20 cellular contexts compared by ENCODE assay signal in the genomic region with DNA sequence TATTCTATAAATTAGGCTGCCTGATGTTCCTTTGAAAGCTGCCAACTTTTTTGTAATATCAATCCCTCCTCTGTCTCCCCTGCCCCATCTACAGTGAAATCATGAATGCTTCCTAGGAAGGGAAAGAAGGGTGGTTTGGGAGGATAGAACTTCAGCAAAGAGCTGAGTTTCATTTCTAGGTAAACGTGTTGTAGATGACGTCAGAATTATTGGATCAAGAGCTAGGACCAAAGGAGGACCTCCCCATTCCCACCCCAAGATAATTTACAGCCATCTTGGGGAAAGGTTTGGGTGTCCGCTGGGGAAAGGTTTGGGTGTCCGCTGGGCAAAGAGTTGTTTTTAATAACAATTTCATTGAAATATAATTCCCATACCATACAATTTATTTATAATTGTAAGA. TPM values are rescaled to one million over a fixed set of nuclear protein-coding genes. Genes with fewer than 3 reads are reported as not detected.
DNase-seq lines count a peak whose midpoint lies in the region; ATAC-seq and TF ChIP-seq lines count a peak whose summit lies in the region.
"Had no signal": no experiment of that assay in that cellular context is flagged by ENCODE, and none has a peak within 500 bp of the region (broad histone marks: within the 10 kb centered on the region; RNA-seq: fewer than 3 reads in every experiment).

No MANE protein-coding gene starts in this region.

- no peak for TF ChIP-seq CTCF in osteocyte (IDR thresholded peaks at IDR 0.05)
- no peak for TF ChIP-seq CTCF in nephron progenitor cell (IDR thresholded peaks at IDR 0.05)

- no peak overlapping the region for H3K4me3 Mint-ChIP-seq in activated CD4-positive, alpha-beta T cell treated with anti-CD3 and anti-CD28 coated beads, Interleukin-2, amount 10 ng/mL, durations not matched to agents 24 days and 14 days
- no peak overlapping the region for H3K4me3 Mint-ChIP-seq in osteocyte (ENCODE audit: unreplicated experiment)
- H3K4me3 Mint-ChIP-seq in nephron progenitor cell, result no peak overlapping the region
- H3K4me3 Mint-ChIP-seq: B cell; CD8-positive, alpha-beta T cell; H9 had no signal

- intact Hi-C loops in activated CD4-positive, alpha-beta T cell treated with anti-CD3 and anti-CD28 coated beads, Interleukin-2, amount 10 ng/mL, durations not matched to agents 24 days and 14 days (cut with micrococcal nuclease), result no loop called here

- H3K36me3 Mint-ChIP-seq in activated CD4-positive, alpha-beta T cell treated with anti-CD3 and anti-CD28 coated beads, Interleukin-2, amount 10 ng/mL, durations not matched to agents 24 days and 14 days (ENCODE audit: low read depth), result no peaks in the 10 kb centered on the region
- H3K36me3 Mint-ChIP-seq in osteocyte (ENCODE audit: unreplicated experiment) (no peaks in the 10 kb centered on the region), nephron progenitor cell (ENCODE audit: low read depth) (no peaks in the 10 kb centered on the region)
- H3K36me3 Mint-ChIP-seq: CD4-positive, CD25-positive, alpha-beta regulatory T cell; CD8-positive, alpha-beta T cell had no signal

- ATAC-seq in SK-N-SH treated with all-trans-retinoic acid at 6 μM for 48 hours (no peak), HG02970 (IDR thresholded peaks at IDR 0.05; ENCODE audit: low FRiP score, unreplicated experiment) (no peak)
- ATAC-seq: CD8-positive, alpha-beta T cell; GM12878; HCT116 had no signal

- no peak overlapping the region for H3K27ac Mint-ChIP-seq in activated CD4-positive, alpha-beta T cell treated with anti-CD3 and anti-CD28 coated beads, Interleukin-2, amount 10 ng/mL, durations not matched to agents 24 days and 14 days
- H3K27ac Mint-ChIP-seq in osteocyte (ENCODE audit: unreplicated experiment) (no peak overlapping the region), nephron progenitor cell (no peak overlapping the region)
- H3K27ac Mint-ChIP-seq: B cell; CD8-positive, alpha-beta T cell; H9 had no signal

- H3K27me3 Mint-ChIP-seq in activated CD4-positive, alpha-beta T cell treated with anti-CD3 and anti-CD28 coated beads, Interleukin-2, amount 10 ng/mL, durations not matched to agents 24 days and 14 days, result peaks cover 53% of the 10 kb centered on the region
- H3K27me3 Mint-ChIP-seq in osteocyte (ENCODE audit: unreplicated experiment) (peaks cover 39% of the 10 kb centered on the region), nephron progenitor cell (ENCODE audit: low read depth, poor library complexity) (peaks cover 99% of the 10 kb centered on the region)

- no peaks in the 10 kb centered on the region for H3K9me3 Mint-ChIP-seq in activated CD4-positive, alpha-beta T cell treated with anti-CD3 and anti-CD28 coated beads, Interleukin-2, amount 10 ng/mL, durations not matched to agents 24 days and 14 days
- H3K9me3 Mint-ChIP-seq in osteocyte (ENCODE audit: unreplicated experiment), result no peaks in the 10 kb centered on the region
- H3K9me3 Mint-ChIP-seq in nephron progenitor cell, result peaks cover 9% of the 10 kb centered on the region
- H3K9me3 Mint-ChIP-seq: CD4-positive, CD25-positive, alpha-beta regulatory T cell; CD8-positive, alpha-beta T cell; H9 had no signal

- peaks cover 7% of the 10 kb centered on the region for H3K4me1 Mint-ChIP-seq in activated CD4-positive, alpha-beta T cell treated with anti-CD3 and anti-CD28 coated beads, Interleukin-2, amount 10 ng/mL, durations not matched to agents 24 days and 14 days
- H3K4me1 Mint-ChIP-seq in osteocyte (ENCODE audit: unreplicated experiment), result peaks cover 6% of the 10 kb centered on the region
- H3K4me1 Mint-ChIP-seq in nephron progenitor cell, result peaks cover 8% of the 10 kb centered on the region

- peak; percentile 39 for DNase-seq in activated CD4-positive, alpha-beta T cell treated with anti-CD3 and anti-CD28 coated beads, Interleukin-2, amount 10 ng/mL, durations not matched to agents 24 days and 14 days
- no peak for DNase-seq in activated CD4-positive, alpha-beta T cell treated with anti-CD3 and anti-CD28 coated beads for 1 hour
- DNase-seq in ELF-1 (ENCODE audit: low read depth, low spot score) (peak; percentile 0), islet precursor cell (peak; percentile 8), osteocyte (ENCODE audit: extremely low spot score, unreplicated experiment) (peak; percentile 11), nephron progenitor cell (no peak)
- DNase-seq: Caco-2; CD4-positive, CD25-positive, alpha-beta regulatory T cell; DMS153; DND-41; GDM1; GM23248 had no signal

TF ChIP-seq in SK-N-SH treated with all-trans-retinoic acid at 6 μM for 48 hours, 23 proteins besides CTCF, POLR2A, EP300 and RAD21:
- TF ChIP-seq GLIS3 (CRISPR knock-in tag; IDR thresholded peaks at IDR 0.05) (no peak), ZNF8 (CRISPR knock-in tag; IDR thresholded peaks at IDR 0.05) (no peak), ESRRG (CRISPR knock-in tag; IDR thresholded peaks at IDR 0.05) (no peak), CSDC2 (CRISPR knock-in tag; IDR thresholded peaks at IDR 0.05) (no peak), OSR1 (CRISPR knock-in tag; IDR thresholded peaks at IDR 0.05) (no peak), TCF4 (CRISPR knock-in tag; IDR thresholded peaks at IDR 0.05; ENCODE audit: borderline replicate concordance) (no peak), SNAI2 (CRISPR knock-in tag; IDR thresholded peaks at IDR 0.05) (no peak), ZFP3 (CRISPR knock-in tag; IDR thresholded peaks at IDR 0.05) (no peak)
- TF ChIP-seq, protein P1, sequence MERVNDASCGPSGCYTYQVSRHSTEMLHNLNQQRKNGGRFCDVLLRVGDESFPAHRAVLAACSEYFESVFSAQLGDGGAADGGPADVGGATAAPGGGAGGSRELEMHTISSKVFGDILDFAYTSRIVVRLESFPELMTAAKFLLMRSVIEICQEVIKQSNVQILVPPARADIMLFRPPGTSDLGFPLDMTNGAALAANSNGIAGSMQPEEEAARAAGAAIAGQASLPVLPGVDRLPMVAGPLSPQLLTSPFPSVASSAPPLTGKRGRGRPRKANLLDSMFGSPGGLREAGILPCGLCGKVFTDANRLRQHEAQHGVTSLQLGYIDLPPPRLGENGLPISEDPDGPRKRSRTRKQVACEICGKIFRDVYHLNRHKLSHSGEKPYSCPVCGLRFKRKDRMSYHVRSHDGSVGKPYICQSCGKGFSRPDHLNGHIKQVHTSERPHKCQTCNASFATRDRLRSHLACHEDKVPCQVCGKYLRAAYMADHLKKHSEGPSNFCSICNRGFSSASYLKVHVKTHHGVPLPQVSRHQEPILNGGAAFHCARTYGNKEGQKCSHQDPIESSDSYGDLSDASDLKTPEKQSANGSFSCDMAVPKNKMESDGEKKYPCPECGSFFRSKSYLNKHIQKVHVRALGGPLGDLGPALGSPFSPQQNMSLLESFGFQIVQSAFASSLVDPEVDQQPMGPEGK (CRISPR knock-in tag; IDR thresholded peaks at IDR 0.05; ENCODE audit: borderline replicate concordance), result no peak
- TF ChIP-seq, protein P2, sequence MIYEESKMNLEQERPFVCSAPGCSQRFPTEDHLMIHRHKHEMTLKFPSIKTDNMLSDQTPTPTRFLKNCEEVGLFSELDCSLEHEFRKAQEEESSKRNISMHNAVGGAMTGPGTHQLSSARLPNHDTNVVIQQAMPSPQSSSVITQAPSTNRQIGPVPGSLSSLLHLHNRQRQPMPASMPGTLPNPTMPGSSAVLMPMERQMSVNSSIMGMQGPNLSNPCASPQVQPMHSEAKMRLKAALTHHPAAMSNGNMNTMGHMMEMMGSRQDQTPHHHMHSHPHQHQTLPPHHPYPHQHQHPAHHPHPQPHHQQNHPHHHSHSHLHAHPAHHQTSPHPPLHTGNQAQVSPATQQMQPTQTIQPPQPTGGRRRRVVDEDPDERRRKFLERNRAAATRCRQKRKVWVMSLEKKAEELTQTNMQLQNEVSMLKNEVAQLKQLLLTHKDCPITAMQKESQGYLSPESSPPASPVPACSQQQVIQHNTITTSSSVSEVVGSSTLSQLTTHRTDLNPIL (CRISPR knock-in tag; IDR thresholded peaks at IDR 0.05; ENCODE audit: low read depth), result no peak
- TF ChIP-seq, protein P3, sequence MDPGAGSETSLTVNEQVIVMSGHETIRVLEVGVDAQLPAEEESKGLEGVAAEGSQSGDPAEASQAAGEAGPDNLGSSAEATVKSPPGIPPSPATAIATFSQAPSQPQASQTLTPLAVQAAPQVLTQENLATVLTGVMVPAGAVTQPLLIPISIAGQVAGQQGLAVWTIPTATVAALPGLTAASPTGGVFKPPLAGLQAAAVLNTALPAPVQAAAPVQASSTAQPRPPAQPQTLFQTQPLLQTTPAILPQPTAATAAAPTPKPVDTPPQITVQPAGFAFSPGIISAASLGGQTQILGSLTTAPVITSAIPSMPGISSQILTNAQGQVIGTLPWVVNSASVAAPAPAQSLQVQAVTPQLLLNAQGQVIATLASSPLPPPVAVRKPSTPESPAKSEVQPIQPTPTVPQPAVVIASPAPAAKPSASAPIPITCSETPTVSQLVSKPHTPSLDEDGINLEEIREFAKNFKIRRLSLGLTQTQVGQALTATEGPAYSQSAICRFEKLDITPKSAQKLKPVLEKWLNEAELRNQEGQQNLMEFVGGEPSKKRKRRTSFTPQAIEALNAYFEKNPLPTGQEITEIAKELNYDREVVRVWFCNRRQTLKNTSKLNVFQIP (CRISPR knock-in tag; IDR thresholded peaks at IDR 0.05; ENCODE audit: borderline replicate concordance, low read depth), result no peak
- TF ChIP-seq, protein P4, sequence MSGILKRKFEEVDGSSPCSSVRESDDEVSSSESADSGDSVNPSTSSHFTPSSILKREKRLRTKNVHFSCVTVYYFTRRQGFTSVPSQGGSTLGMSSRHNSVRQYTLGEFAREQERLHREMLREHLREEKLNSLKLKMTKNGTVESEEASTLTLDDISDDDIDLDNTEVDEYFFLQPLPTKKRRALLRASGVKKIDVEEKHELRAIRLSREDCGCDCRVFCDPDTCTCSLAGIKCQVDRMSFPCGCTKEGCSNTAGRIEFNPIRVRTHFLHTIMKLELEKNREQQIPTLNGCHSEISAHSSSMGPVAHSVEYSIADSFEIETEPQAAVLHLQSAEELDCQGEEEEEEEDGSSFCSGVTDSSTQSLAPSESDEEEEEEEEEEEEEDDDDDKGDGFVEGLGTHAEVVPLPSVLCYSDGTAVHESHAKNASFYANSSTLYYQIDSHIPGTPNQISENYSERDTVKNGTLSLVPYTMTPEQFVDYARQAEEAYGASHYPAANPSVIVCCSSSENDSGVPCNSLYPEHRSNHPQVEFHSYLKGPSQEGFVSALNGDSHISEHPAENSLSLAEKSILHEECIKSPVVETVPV (CRISPR knock-in tag; IDR thresholded peaks at IDR 0.05), result no peak

RNA-seq across cellular contexts. Expression of a gene that starts 11.2 kb away (rescaled TPM):
- total RNA-seq in activated CD4-positive, alpha-beta T cell treated with anti-CD3 and anti-CD28 coated beads, Interleukin-2, amount 10 ng/mL, durations not matched to agents 24 days and 14 days, result not detected in 2 replicates
- total RNA-seq in osteocyte, result 1.9 and 2.7 TPM in 2 replicates
- total RNA-seq: GM12878, GM23248 had no signal

RNA-seq across cellular contexts. Expression of a gene that starts 27.5 kb away (rescaled TPM):
- 81.7 and 88.8 TPM in 2 replicates for total RNA-seq in activated CD4-positive, alpha-beta T cell treated with anti-CD3 and anti-CD28 coated beads, Interleukin-2, amount 10 ng/mL, durations not matched to agents 24 days and 14 days
- 64.7 and 71.2 TPM in 2 replicates for total RNA-seq in osteocyte

RNA-seq across cellular contexts. Expression of a gene that starts 31.5 kb away (rescaled TPM):
- total RNA-seq in activated CD4-positive, alpha-beta T cell treated with anti-CD3 and anti-CD28 coated beads, Interleukin-2, amount 10 ng/mL, durations not matched to agents 24 days and 14 days, result not detected in 2 replicates
- 6.3 and 6.5 TPM in 2 replicates for total RNA-seq in osteocyte
- total RNA-seq: B cell; CD4-positive, CD25-positive, alpha-beta regulatory T cell; CD8-positive, alpha-beta T cell; GM12878; GM23248; H1; H9 had no signal

Comparison
In these comparisons a context has a peak if more than half of its experiments do, and no peak if none do; other contexts are left out.
1. DNase-seq: peak in activated CD4-positive, alpha-beta T cell treated with anti-CD3 and anti-CD28 coated beads, Interleukin-2, amount 10 ng/mL, durations not matched to agents 24 days and 14 days (single experiment), ELF-1 (single experiment), islet precursor cell (single experiment) and osteocyte (single experiment); none in activated CD4-positive, alpha-beta T cell treated with anti-CD3 and anti-CD28 coated beads for 1 hour (single experiment) and nephron progenitor cell (single experiment).